In the genomic region with DNA sequence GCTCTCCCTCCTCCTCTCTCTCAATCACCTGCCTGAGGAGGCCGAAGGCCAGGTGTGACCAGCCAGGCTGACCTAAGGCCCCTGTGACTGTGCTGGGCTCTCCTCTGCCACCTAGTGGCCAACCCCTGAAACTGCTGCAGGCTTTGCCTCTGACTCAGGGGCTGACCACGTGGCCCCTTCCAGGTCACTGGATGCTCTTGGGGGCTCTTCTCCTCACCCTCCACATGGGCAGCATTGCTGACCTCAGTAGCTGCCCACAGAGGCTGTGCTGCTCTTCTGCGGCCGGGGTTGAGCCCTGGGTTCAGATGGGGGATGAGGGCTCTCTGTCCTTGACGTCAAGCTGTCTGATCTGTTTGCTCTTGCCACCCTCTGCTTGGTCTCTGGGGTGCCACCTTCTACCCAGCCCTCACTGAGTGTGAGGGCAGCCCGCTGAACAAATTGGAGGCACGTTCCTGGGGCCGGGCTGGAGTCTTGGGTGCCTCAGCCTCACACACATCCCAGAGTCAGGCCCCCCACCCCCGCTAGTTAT, we compare ENCODE assay signal across 8 cellular contexts.
DNase-seq lines count a peak whose midpoint lies in the region; ATAC-seq, FAIRE-seq and TF ChIP-seq lines count a peak whose summit lies in the region.

No MANE protein-coding gene starts in this region.

- no peak overlapping the region for H3K27ac Mint-ChIP-seq in T-helper 17 cell

- no peak overlapping the region for H3K4me3 ChIP-seq in kidney (ENCODE audit: low read length in 2 of 2)

- intact Hi-C loops in kidney (cut with DNase I) = no loop called here

- no peak overlapping the region for H3K4me3 Mint-ChIP-seq in T-helper 17 cell

- in situ Hi-C loops in T47D (cut with HindIII; ENCODE audit: low pct_unique_long_range_greater_than_20kb, low sequenced_read_pairs) = no loop called here

- H3K36me3 ChIP-seq in kidney (ENCODE audit: control insufficient read depth in 1 of 2, insufficient read depth in 2 of 2, low read length in 2 of 2) = no peaks in the 10 kb centered on the region

- FAIRE-seq in kidney (lab: Jason Lieb, UNC) = no peak

- no peaks in the 10 kb centered on the region for H3K4me1 ChIP-seq in kidney (ENCODE audit: control insufficient read depth in 1 of 2, insufficient read depth in 1 of 2, low read depth in 1 of 2, low read length in 2 of 2)

- TF ChIP-seq CTCF in GM12874 (IDR thresholded peaks at IDR 0.05; ENCODE audit: insufficient read depth, low read depth, low read length) = peak; percentile 100
- TF ChIP-seq CTCF in kidney (IDR thresholded peaks at IDR 0.05; ENCODE audit: borderline replicate concordance, extremely low read depth, insufficient read depth) = peak; percentile 90

- ATAC-seq in T-helper 17 cell = peak; percentile 63

- H3K9me3 ChIP-seq in T-helper 17 cell (ENCODE audit: control insufficient read depth, low read length, poor library complexity, severe bottlenecking) = peaks cover 3% of the 10 kb centered on the region
- H3K9me3 ChIP-seq in kidney (ENCODE audit: control insufficient read depth in 1 of 2, low read length in 2 of 2) = no peaks in the 10 kb centered on the region

- no peak overlapping the region for H3K27ac ChIP-seq in kidney (ENCODE audit: low read depth in 2 of 2, low read length in 2 of 2)

- peaks cover 2% of the 10 kb centered on the region for H3K36me3 Mint-ChIP-seq in T-helper 17 cell (ENCODE audit: low read depth)

- peaks cover 2% of the 10 kb centered on the region for H3K4me1 Mint-ChIP-seq in T-helper 17 cell

- H3K27me3 Mint-ChIP-seq in T-helper 17 cell = peaks cover 43% of the 10 kb centered on the region

- DNase-seq in A172 (ENCODE audit: low spot score) = peak; percentile 72
- peak; percentile 63 for DNase-seq in HT1080 (ENCODE audit: low read depth)
- peak in 2 of 3 donors; percentile 16 to 46 for DNase-seq in T-helper 17 cell
- DNase-seq in T47D (ENCODE audit: low read depth in 1 of 2, low spot score in 1 of 2) = peak; percentile 34 to 53
- DNase-seq in kidney = peak; percentile 81
- peak; percentile 17 to 38 for DNase-seq in stimulated activated CD4-positive, alpha-beta T cell treated with anti-CD3 and anti-CD28 coated beads, Interleukin-4, amount 100 ng/mL, for 4 hours
- DNase-seq in NCI-H446 treated with DMSO at 0.1 percent for 48 hours (lab: John Stamatoyannopoulos, UW) = no peak

- H3K9ac ChIP-seq in kidney (ENCODE audit: low read length in 2 of 2) = no peak overlapping the region
